ENCODE assay signal across 8 cellular contexts in genomic region chr4:89438102-89438831, GRCh38.
DNase-seq lines count a peak whose midpoint lies in the region; ATAC-seq and TF ChIP-seq lines count a peak whose summit lies in the region.

No MANE protein-coding gene starts in this region.

- no peaks in the 10 kb centered on the region for H3K9me3 ChIP-seq in OCI-LY1 (ENCODE audit: low read length)

- no peak overlapping the region for H3K27ac ChIP-seq in OCI-LY1 (ENCODE audit: low read depth, low read length, poor library complexity, severe bottlenecking)

- H3K4me2 ChIP-seq in OCI-LY1 (ENCODE audit: low read length) = peak overlapping the region; percentile 43; the same call in 1 of the 2 replicates

- H2AFZ ChIP-seq in OCI-LY1 (ENCODE audit: low read length) = no peak overlapping the region

- no peaks in the 10 kb centered on the region for H3K79me2 ChIP-seq in OCI-LY1 (ENCODE audit: insufficient read depth, low read length)

- peak overlapping the region; percentile 35 for H3K4me3 ChIP-seq in OCI-LY1 (ENCODE audit: low read depth, low read length, poor library complexity, severe bottlenecking)

- H4K20me1 ChIP-seq in OCI-LY1 (ENCODE audit: insufficient read depth, low read length) = no peaks in the 10 kb centered on the region

- in situ Hi-C loops in GM13977 (cut with MboI; ENCODE audit: low pct_unique_long_range_greater_than_20kb, low sequenced_read_pairs, unreplicated experiment) = loop anchor here (25.0 kb wide), 1 partner anchor 176 kb away; no protein-coding TSS in a partner anchor

- H3K27me3 ChIP-seq in OCI-LY1 (ENCODE audit: insufficient read depth, low read length) = no peaks in the 10 kb centered on the region

- TF ChIP-seq CTCF in GM13977 (IDR thresholded peaks at IDR 0.05; ENCODE audit: extremely low read depth, insufficient read depth, missing control alignments) = peak; percentile 24
- peak; percentile 61 for TF ChIP-seq CTCF in OCI-LY1 (IDR thresholded peaks at IDR 0.05; ENCODE audit: low read length)

- H3K9ac ChIP-seq in OCI-LY1 (ENCODE audit: low read length) = no peak overlapping the region

- DNase-seq in 8988T (peak; percentile 18), GM13977 (ENCODE audit: low spot score) (peak; percentile 19), activated T-cell treated with anti-CD3 and anti-CD28 coated beads for 4 hours (peak; percentile 26), glomerular endothelial cell (ENCODE audit: extremely low read depth, low read depth, low spot score) (peak; percentile 14), SHP77 (lab: John Stamatoyannopoulos, UW) (no peak)
- DNase-seq in stimulated activated CD4-positive, alpha-beta T cell treated with anti-CD3 and anti-CD28 coated beads, Interleukin-15, amount 100 ng/mL, for 1 hour (ENCODE audit: low read depth in 1 of 2, low spot score in 1 of 2) = peak; percentile 5 to 12

- no peaks in the 10 kb centered on the region for H3K9me2 ChIP-seq in OCI-LY1 (ENCODE audit: low read depth, low read length)

- H3K4me1 ChIP-seq in OCI-LY1 (ENCODE audit: insufficient read depth, low read length, severe bottlenecking) = peaks cover 5% of the 10 kb centered on the region

- ATAC-seq in HG02981 (IDR thresholded peaks at IDR 0.05; ENCODE audit: unreplicated experiment) = peak; percentile 73

- H3F3A ChIP-seq in OCI-LY1 (ENCODE audit: insufficient read depth, low read length) = no peaks in the 10 kb centered on the region

- no peaks in the 10 kb centered on the region for H3K36me3 ChIP-seq in OCI-LY1 (ENCODE audit: insufficient read depth, low read length)

Comparison
In these comparisons a context has a peak if more than half of its experiments do, and no peak if none do; other contexts are left out.
1. DNase-seq: peak in 8988T (single experiment), GM13977 (single experiment), activated T-cell treated with anti-CD3 and anti-CD28 coated beads for 4 hours (single experiment), glomerular endothelial cell (single experiment) and stimulated activated CD4-positive, alpha-beta T cell treated with anti-CD3 and anti-CD28 coated beads, Interleukin-15, amount 100 ng/mL, for 1 hour (2 of 2); none in SHP77 (0 of 2).